ENCODE assay signal across 8 cellular contexts in the genomic region with DNA sequence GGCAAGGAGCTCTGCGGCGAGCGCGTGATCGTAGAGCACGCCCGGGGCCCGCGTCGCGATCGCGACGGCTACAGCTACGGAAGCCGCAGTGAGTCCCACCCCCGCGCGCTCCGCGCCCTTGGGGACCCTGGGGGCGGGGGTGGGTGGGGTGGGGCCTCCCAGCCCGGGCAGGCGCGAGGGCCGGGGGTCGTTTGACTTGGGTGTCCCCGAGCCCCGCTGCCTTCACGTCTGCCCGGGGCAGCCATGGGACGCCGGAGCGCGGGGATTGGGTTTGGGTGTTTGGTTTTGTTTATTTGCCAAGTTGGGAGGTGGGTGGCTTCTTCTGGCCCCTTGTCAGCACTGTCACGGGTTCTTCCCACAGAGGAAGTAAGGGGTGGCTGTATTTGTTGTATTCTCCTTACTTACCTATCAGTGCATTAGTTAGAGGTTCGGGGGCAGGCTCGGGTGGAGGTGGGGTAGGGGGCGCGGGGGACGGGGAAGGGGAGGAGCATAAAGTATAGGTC. TPM values are rescaled to one million over a fixed set of nuclear protein-coding genes. Genes with fewer than 3 reads are reported as not detected.
DNase-seq lines count a peak whose midpoint lies in the region; ATAC-seq and TF ChIP-seq lines count a peak whose summit lies in the region.

No MANE protein-coding gene starts in this region.

- intact Hi-C loops in activated naive CD4-positive, alpha-beta T cell treated with anti-CD3 and anti-CD28 coated beads for 36 hours (cut with micrococcal nuclease): loop anchor here (5.0 to 10.0 kb wide), 7 partner anchors 34 to 1841 kb away; a partner anchor contains a TSS

- peaks cover 5% of the 10 kb centered on the region for H3K27me3 Mint-ChIP-seq in activated naive CD4-positive, alpha-beta T cell treated with anti-CD3 and anti-CD28 coated beads for 36 hours (ENCODE audit: low read depth)
- H3K27me3 Mint-ChIP-seq in effector memory CD8-positive, alpha-beta T cell: peaks cover 8 to 25% of the 10 kb centered on the region in 2 donors
- H3K27me3 Mint-ChIP-seq in neural crest cell (ENCODE audit: low read depth): peaks cover 15% of the 10 kb centered on the region

- no peaks in the 10 kb centered on the region for H3K9me3 Mint-ChIP-seq in activated naive CD4-positive, alpha-beta T cell treated with anti-CD3 and anti-CD28 coated beads for 36 hours
- H3K9me3 Mint-ChIP-seq in effector memory CD8-positive, alpha-beta T cell: no peaks in the 10 kb centered on the region
- H3K9me3 Mint-ChIP-seq in neural crest cell: no peaks in the 10 kb centered on the region

- TF ChIP-seq CTCF in neural crest cell (conservative IDR thresholded peaks at IDR 0.05): no peak

- H3K27ac Mint-ChIP-seq in activated naive CD4-positive, alpha-beta T cell treated with anti-CD3 and anti-CD28 coated beads for 36 hours: peak overlapping the region; percentile 95
- H3K27ac Mint-ChIP-seq in effector memory CD8-positive, alpha-beta T cell: peak overlapping the region; percentile 98 to 99
- H3K27ac Mint-ChIP-seq in neural crest cell (ENCODE audit: unreplicated experiment): peak overlapping the region; percentile 87

- peaks cover 36% of the 10 kb centered on the region for H3K4me1 Mint-ChIP-seq in activated naive CD4-positive, alpha-beta T cell treated with anti-CD3 and anti-CD28 coated beads for 36 hours (ENCODE audit: low read depth)
- H3K4me1 Mint-ChIP-seq in effector memory CD8-positive, alpha-beta T cell (ENCODE audit: low read depth in 2 of 2): peaks cover 14 to 20% of the 10 kb centered on the region in 2 donors
- H3K4me1 Mint-ChIP-seq in neural crest cell: peaks cover 47% of the 10 kb centered on the region

- peak; percentile 9 for ATAC-seq in effector memory CD8-positive, alpha-beta T cell (replicated peaks)
- ATAC-seq in esophagus mucosa: no peak

- CTCF ChIA-PET in activated naive CD4-positive, alpha-beta T cell treated with anti-CD3 and anti-CD28 coated beads for 36 hours (lab: Charles Lee): no interaction called here

- peak overlapping the region; percentile 81 for H3K4me3 Mint-ChIP-seq in activated naive CD4-positive, alpha-beta T cell treated with anti-CD3 and anti-CD28 coated beads for 36 hours
- peak overlapping the region; percentile 94 to 97 for H3K4me3 Mint-ChIP-seq in effector memory CD8-positive, alpha-beta T cell
- peak overlapping the region; percentile 95 for H3K4me3 Mint-ChIP-seq in neural crest cell

- no peak for DNase-seq in activated naive CD4-positive, alpha-beta T cell treated with anti-CD3 and anti-CD28 coated beads for 36 hours
- DNase-seq in activated naive CD4-positive, alpha-beta T cell (lab: John Stamatoyannopoulos, UW): no peak
- peak; percentile 43 for DNase-seq in NCI-H69 (lab: John Stamatoyannopoulos, UW)
- no peak for DNase-seq in effector memory CD8-positive, alpha-beta T cell
- DNase-seq in neural crest cell (ENCODE audit: low read depth, low spot score): no peak
- DNase-seq in cerebellum (ENCODE audit: low spot score): no peak
- DNase-seq in RPMI8226: no peak

- H3K36me3 Mint-ChIP-seq in activated naive CD4-positive, alpha-beta T cell treated with anti-CD3 and anti-CD28 coated beads for 36 hours (ENCODE audit: low read depth): peaks cover 39% of the 10 kb centered on the region
- peaks cover 63% of the 10 kb centered on the region for H3K36me3 Mint-ChIP-seq in effector memory CD8-positive, alpha-beta T cell (ENCODE audit: insufficient read depth)
- peaks cover 37% of the 10 kb centered on the region for H3K36me3 Mint-ChIP-seq in neural crest cell (ENCODE audit: low read depth)

RNA-seq across cellular contexts. Expression of a gene that starts 0.8 kb away (rescaled TPM):
- total RNA-seq in activated naive CD4-positive, alpha-beta T cell treated with anti-CD3 and anti-CD28 coated beads for 36 hours: 10 to 100 TPM; 76.0 to 78.2 TPM
- total RNA-seq in neural crest cell (278 and 284 TPM in 2 replicates), cerebellum (49.5 TPM), esophagus mucosa (75.8 TPM)

RNA-seq across cellular contexts. Expression of a gene that starts 49.0 kb away (rescaled TPM):
- 1 to 10 TPM; 4.7 to 7.3 TPM for total RNA-seq in activated naive CD4-positive, alpha-beta T cell treated with anti-CD3 and anti-CD28 coated beads for 36 hours
- total RNA-seq in neural crest cell (20.3 and 22.4 TPM in 2 replicates), cerebellum (43.2 TPM), esophagus mucosa (4.9 TPM)
